9 cellular contexts compared by ENCODE assay signal in genomic region chr1:91885331-91885715, GRCh38. TPM values are rescaled to one million over a fixed set of nuclear protein-coding genes. Genes with fewer than 3 reads are reported as not detected.
DNase-seq lines count a peak whose midpoint lies in the region; ATAC-seq, FAIRE-seq and TF ChIP-seq lines count a peak whose summit lies in the region.
"Had no signal": no experiment of that assay in that cellular context is flagged by ENCODE, and none has a peak within 500 bp of the region (broad histone marks: within the 10 kb centered on the region; RNA-seq: fewer than 3 reads in every experiment).

No MANE protein-coding gene starts in this region.

- no peaks in the 10 kb centered on the region for H3K36me3 Mint-ChIP-seq in activated CD8-positive, alpha-beta memory T cell treated with anti-CD3 and anti-CD28 coated beads, Interleukin-2, amount 10 ng/mL, durations not matched to agents 7 days and 5 days

- H3K4me1 Mint-ChIP-seq in activated CD8-positive, alpha-beta memory T cell treated with anti-CD3 and anti-CD28 coated beads, Interleukin-2, amount 10 ng/mL, durations not matched to agents 7 days and 5 days: peaks cover 35% of the 10 kb centered on the region

- peak overlapping the region; percentile 87 for H3K4me3 Mint-ChIP-seq in activated CD8-positive, alpha-beta memory T cell treated with anti-CD3 and anti-CD28 coated beads, Interleukin-2, amount 10 ng/mL, durations not matched to agents 7 days and 5 days

- no peak for FAIRE-seq in small intestine (lab: Jason Lieb, UNC)

- 0 to 1% (median 1%) methylated on average over 28 to 39 of the region's 39 CpGs; no CpG with 5 or more reads in 1 of the 4 donors for WGBS in adrenal gland, 4 donors
- WGBS in small intestine, 3 donors: 1% methylated on average over 35 to 39 of the region's 39 CpGs

- intact Hi-C loops in adrenal gland (cut with DNase I): loop anchor here (5.0 to 10.0 kb wide), 2 partner anchors 42 to 191 kb away; no protein-coding TSS in a partner anchor

- ATAC-seq in activated CD8-positive, alpha-beta memory T cell treated with anti-CD3 and anti-CD28 coated beads, Interleukin-2, amount 10 ng/mL, durations not matched to agents 7 days and 5 days: peak; percentile 35

- H3K27ac ChIP-seq in adrenal gland: peak overlapping the region; percentile 91 to 98 (median 94)
- peak overlapping the region; percentile 4 to 95 for H3K27ac ChIP-seq in small intestine (ENCODE audit: low read depth in 1 of 2, low read length in 1 of 2)
- H3K27ac ChIP-seq: epithelial cell of prostate had no signal

- H3K9me3 ChIP-seq in MG63: no peaks in the 10 kb centered on the region
- no peaks in the 10 kb centered on the region for H3K9me3 ChIP-seq in adrenal gland (replicated peaks in 1 of 3)
- H3K9me3 ChIP-seq in iPS-15b (ENCODE audit: control insufficient read depth, insufficient read depth, low read length): no peaks in the 10 kb centered on the region
- H3K9me3 ChIP-seq in small intestine (ENCODE audit: control insufficient read depth, low read depth): no peaks in the 10 kb centered on the region

- peak overlapping the region; percentile 26 for H3K27ac Mint-ChIP-seq in activated CD8-positive, alpha-beta memory T cell treated with anti-CD3 and anti-CD28 coated beads, Interleukin-2, amount 10 ng/mL, durations not matched to agents 7 days and 5 days

- H3K27me3 ChIP-seq in MG63 (no peaks in the 10 kb centered on the region), adrenal gland (no peaks in the 10 kb centered on the region), iPS-15b (ENCODE audit: control insufficient read depth, insufficient read depth, low read length) (peaks cover 38% of the 10 kb centered on the region), small intestine (ENCODE audit: control insufficient read depth in 2 of 2, insufficient read depth in 2 of 2, low read length in 2 of 2) (no peaks in the 10 kb centered on the region)

- H3K27me3 Mint-ChIP-seq in activated CD8-positive, alpha-beta memory T cell treated with anti-CD3 and anti-CD28 coated beads, Interleukin-2, amount 10 ng/mL, durations not matched to agents 7 days and 5 days: peaks cover 30% of the 10 kb centered on the region

- CTCF ChIA-PET in activated CD8-positive, alpha-beta memory T cell treated with anti-CD3 and anti-CD28 coated beads, Interleukin-2, amount 10 ng/mL, durations not matched to agents 7 days and 5 days (lab: Charles Lee): interaction anchor here (0.7 to 2.2 kb wide), 13 partner anchors 10 to 641 kb away, joined by 3 to 21 read pairs (median 3); no protein-coding TSS in a partner anchor

- H3K4me1 ChIP-seq in adrenal gland (replicated peaks in 1 of 2): peaks cover 19 to 34% of the 10 kb centered on the region in 2 donors
- H3K4me1 ChIP-seq in iPS-15b (ENCODE audit: control insufficient read depth, insufficient read depth, low read length): peaks cover 8% of the 10 kb centered on the region
- no peaks in the 10 kb centered on the region for H3K4me1 ChIP-seq in small intestine (ENCODE audit: control insufficient read depth in 2 of 2, insufficient read depth in 1 of 2, low read depth in 1 of 2, low read length in 1 of 2)

- H3K36me3 ChIP-seq in MG63: no peaks in the 10 kb centered on the region
- H3K36me3 ChIP-seq in adrenal gland (replicated peaks in 1 of 2): no peaks in the 10 kb centered on the region
- no peaks in the 10 kb centered on the region for H3K36me3 ChIP-seq in iPS-15b (ENCODE audit: control insufficient read depth, insufficient read depth, low read length)
- no peaks in the 10 kb centered on the region for H3K36me3 ChIP-seq in small intestine (ENCODE audit: control insufficient read depth in 2 of 2, insufficient read depth in 2 of 2, low read length in 2 of 2)

- H3K4me3 ChIP-seq in MG63: peak overlapping the region; percentile 70
- H3K4me3 ChIP-seq in adrenal gland: peak overlapping the region; percentile 64 to 90 (median 75)
- peak overlapping the region; percentile 81 for H3K4me3 ChIP-seq in iPS-15b (ENCODE audit: low read depth, low read length)
- H3K4me3 ChIP-seq in small intestine (ENCODE audit: low read depth in 1 of 2, low read length in 2 of 2): peak overlapping the region; percentile 66 to 86

- peak overlapping the region; percentile 54 for H3K9ac ChIP-seq in iPS-15b (ENCODE audit: low read depth, low read length)

- H3K9me3 Mint-ChIP-seq in activated CD8-positive, alpha-beta memory T cell treated with anti-CD3 and anti-CD28 coated beads, Interleukin-2, amount 10 ng/mL, durations not matched to agents 7 days and 5 days (ENCODE audit: low read depth): no peaks in the 10 kb centered on the region

- DNase-seq in activated CD8-positive, alpha-beta memory T cell treated with anti-CD3 and anti-CD28 coated beads, Interleukin-2, amount 10 ng/mL, durations not matched to agents 7 days and 5 days: peak; percentile 50
- DNase-seq in activated CD8-positive, alpha-beta memory T cell treated with anti-CD3 and anti-CD28 coated beads for 24 hours: no peak
- peak; percentile 31 for DNase-seq in MG63
- peak in 6 of 7 donors; percentile 37 to 64 (median 53) for DNase-seq in adrenal gland
- peak; percentile 25 for DNase-seq in small intestine
- no peak for DNase-seq in NCI-H1694 (lab: John Stamatoyannopoulos, UW)
- no peak for DNase-seq in NCI-H1930 (lab: John Stamatoyannopoulos, UW)

- no peak for TF ChIP-seq CTCF in adrenal gland (IDR thresholded peaks at IDR 0.05)

- TF ChIP-seq POLR2A in adrenal gland (IDR thresholded peaks at IDR 0.05): no peak

RNA-seq across cellular contexts. Expression of gene TGFBR3, which starts 0.6 kb away (rescaled TPM):
- 10 to 100 TPM; 10.4 to 25.8 TPM for total RNA-seq in activated CD8-positive, alpha-beta memory T cell treated with anti-CD3 and anti-CD28 coated beads, Interleukin-2, amount 10 ng/mL, durations not matched to agents 7 days and 5 days
- total RNA-seq in MG63 (2014; rRNA removed; shearing (Covaris generic); ENCODE audit: low replicate concordance): 1.3 and 1.7 TPM in 2 replicates
- 100 to 1,000 TPM in 7 of 8 donors, 10 to 100 TPM in 1; 95.5 to 340 (median 157) TPM for total RNA-seq in adrenal gland
- polyA plus RNA-seq in adrenal gland (100 to 1,000 TPM in 1 of 3 donors, 10 to 100 TPM in 2; 13.9 to 141 (median 19.0) TPM), small intestine (10 to 100 TPM in 1 of 3 donors, 1 to 10 TPM in 1, under 1 TPM in 1; 0.45 to 20.0 (median 1.1) TPM)

Comparison
In these comparisons a context has a peak if more than half of its experiments do, and no peak if none do; other contexts are left out.
1. DNase-seq: peak in activated CD8-positive, alpha-beta memory T cell treated with anti-CD3 and anti-CD28 coated beads, Interleukin-2, amount 10 ng/mL, durations not matched to agents 7 days and 5 days (single experiment), MG63 (single experiment), adrenal gland (6 of 7) and small intestine (single experiment); none in activated CD8-positive, alpha-beta memory T cell treated with anti-CD3 and anti-CD28 coated beads for 24 hours (single experiment), NCI-H1694 (single experiment) and NCI-H1930 (0 of 2).
2. Peak in every context shown above with its lines, with median percentiles within 50 percentile points of each other: H3K4me3 ChIP-seq.